22 cellular contexts compared by ENCODE assay signal in the genomic region with DNA sequence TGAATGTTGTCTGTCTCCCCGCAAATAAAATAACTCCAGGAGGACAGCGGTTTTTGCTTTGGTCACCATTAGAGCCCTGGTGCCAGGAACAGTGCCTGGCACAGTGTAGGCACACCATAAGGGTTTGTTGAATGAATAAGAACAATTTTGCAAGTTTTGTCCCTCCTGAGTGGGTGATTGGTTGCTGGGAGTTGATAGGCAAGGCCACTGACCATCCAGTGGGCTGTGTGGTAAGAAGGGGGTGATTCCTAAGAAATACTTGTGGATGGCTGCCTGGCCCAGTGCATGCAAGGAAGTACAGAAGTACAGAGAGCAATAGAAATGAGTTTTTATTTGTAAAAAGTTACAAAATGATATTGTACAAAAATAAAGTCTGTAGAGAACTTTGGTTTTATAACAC. TPM values are rescaled to one million over a fixed set of nuclear protein-coding genes. Genes with fewer than 3 reads are reported as not detected.
"Had no signal": no experiment of that assay in that cellular context is flagged by ENCODE, and none has a peak within 500 bp of the region (broad histone marks: within the 10 kb centered on the region; RNA-seq: fewer than 3 reads in every experiment).

No MANE protein-coding gene starts in this region.

- H3K4me1 ChIP-seq: adrenal gland, suprapubic skin had no signal

- H3K36me3 ChIP-seq: adrenal gland, suprapubic skin had no signal

- H3K4me3 ChIP-seq: adrenal gland, suprapubic skin had no signal

- H3K4me3 Mint-ChIP-seq: activated CD4-positive, alpha-beta T cell treated with anti-CD3 and anti-CD28 coated beads for 36 hours; central memory CD8-positive, alpha-beta T cell; dendritic cell treated with granulocyte-macrophage colony-stimulating factor and Interleukin-4, amounts not matched to agents 40 ng/mL and 50 ng/mL, for 4 days; natural killer cell; type B pancreatic cell had no signal

- H3K9me3 Mint-ChIP-seq: activated T-helper 2 cell treated with anti-CD3 and anti-CD28 coated beads, Interferon-gamma antibody, Interleukin-2, Interleukin-4, amounts not matched to agents 10 μg/mL and 5 μg/mL and 100 μg/mL, durations not matched to agents 14 hours and 24 hours and 36 hours; central memory CD8-positive, alpha-beta T cell; dendritic cell treated with granulocyte-macrophage colony-stimulating factor and Interleukin-4, amounts not matched to agents 40 ng/mL and 50 ng/mL, for 4 days; natural killer cell; type B pancreatic cell had no signal

- ATAC-seq: activated CD4-positive, alpha-beta T cell treated with anti-CD3 and anti-CD28 coated beads for 36 hours; natural killer cell; sciatic nerve; stimulated activated naive CD8-positive, alpha-beta T cell treated with anti-CD3 and anti-CD28 coated beads, Interleukin-15, Interleukin-2, amounts not matched to agents 100 U/mL and 50 U/mL, for 24 hours had no signal

- FAIRE-seq: islet of Langerhans had no signal

- H3K27ac ChIP-seq: adrenal gland, suprapubic skin, VCaP had no signal

- H3K9me3 ChIP-seq: adrenal gland, suprapubic skin had no signal

- H3K36me3 Mint-ChIP-seq: natural killer cell had no signal

- H3K27me3 ChIP-seq: adrenal gland had no signal

- H3K4me1 Mint-ChIP-seq: activated CD4-positive, alpha-beta T cell treated with anti-CD3 and anti-CD28 coated beads for 36 hours; central memory CD8-positive, alpha-beta T cell; natural killer cell had no signal

- DNase-seq: activated CD4-positive, alpha-beta T cell treated with anti-CD3 and anti-CD28 coated beads for 36 hours; activated naive CD4-positive, alpha-beta T cell treated with anti-CD3 and anti-CD28 coated beads, Interleukin-2, amount 50 U/mL, for 16 hours; adrenal gland; head of caudate nucleus; natural killer cell; nucleus accumbens; stimulated activated CD4-positive, alpha-beta T cell treated with anti-CD3 and anti-CD28 coated beads, Interleukin-4, amount 100 ng/mL, for 1 hour; stimulated activated CD8-positive, alpha-beta memory T cell treated with anti-CD3 and anti-CD28 coated beads, Interleukin-4, amount 100 ng/mL, for 48 hours; stimulated activated naive CD8-positive, alpha-beta T cell treated with anti-CD3 and anti-CD28 coated beads, Interleukin-15, Interleukin-2, amounts not matched to agents 100 U/mL and 50 U/mL, for 24 hours; T-helper 1 cell had no signal

- H3K27ac Mint-ChIP-seq: activated CD4-positive, alpha-beta T cell treated with anti-CD3 and anti-CD28 coated beads for 36 hours; activated T-helper 2 cell treated with anti-CD3 and anti-CD28 coated beads, Interferon-gamma antibody, Interleukin-2, Interleukin-4, amounts not matched to agents 10 μg/mL and 5 μg/mL and 100 μg/mL, durations not matched to agents 14 hours and 24 hours and 36 hours; dendritic cell treated with granulocyte-macrophage colony-stimulating factor and Interleukin-4, amounts not matched to agents 40 ng/mL and 50 ng/mL, for 4 days; natural killer cell; progenitor cell of endocrine pancreas; type B pancreatic cell had no signal

RNA-seq across cellular contexts. Expression of gene GDNF, which starts 27.5 kb away (rescaled TPM):
- total RNA-seq: activated CD4-positive, alpha-beta T cell treated with anti-CD3 and anti-CD28 coated beads for 36 hours; activated CD8-positive, alpha-beta memory T cell treated with anti-CD3 and anti-CD28 coated beads for 36 hours; activated T-helper 2 cell treated with anti-CD3 and anti-CD28 coated beads, Interferon-gamma antibody, Interleukin-2, Interleukin-4, amounts not matched to agents 10 μg/mL and 5 μg/mL and 100 μg/mL, durations not matched to agents 14 hours and 24 hours and 36 hours; lung microvascular endothelial cell; mononuclear cell; natural killer cell; sciatic nerve had no signal
